In genomic region chr9:124257865-124258764, GRCh38 we compare ENCODE assay signal across 8 cellular contexts. TPM values are rescaled to one million over a fixed set of nuclear protein-coding genes. Genes with fewer than 3 reads are reported as not detected.
A peak's percentile ranks its signal among the peaks of the same experiment; 100 is the strongest.
DNase-seq lines count a peak whose midpoint lies in the region; ATAC-seq, FAIRE-seq and TF ChIP-seq lines count a peak whose summit lies in the region.

TSS of gene NEK6 (plus strand) at chr9:124257949. CDS start at chr9:124301965, 44,016 bp downstream.

- no peaks in the 10 kb centered on the region for H3K27me3 ChIP-seq in mucosa of stomach (ENCODE audit: control insufficient read depth, insufficient read depth, low read length)
- H3K27me3 ChIP-seq in tibial nerve = no peaks in the 10 kb centered on the region

- peak within 1 kb of the TSS; percentile 67 for H3K27ac ChIP-seq in epithelial cell of prostate
- peak within 1 kb of the TSS; percentile 82 to 98 (median 92) for H3K27ac ChIP-seq in tibial nerve

- no peaks in the 10 kb centered on the region for H3K9me3 Mint-ChIP-seq in activated CD4-positive, alpha-beta memory T cell treated with anti-CD3 and anti-CD28 coated beads for 36 hours

- H3K36me3 Mint-ChIP-seq in activated CD4-positive, alpha-beta memory T cell treated with anti-CD3 and anti-CD28 coated beads for 36 hours = peaks cover 2% of the 10 kb centered on the region

- intact Hi-C loops in activated CD4-positive, alpha-beta memory T cell treated with anti-CD3 and anti-CD28 coated beads for 36 hours (cut with micrococcal nuclease) = no loop called here

- peak in 1 of 2 donors; percentile 83 for TF ChIP-seq EP300 in tibial nerve (IDR thresholded peaks at IDR 0.05)

- WGBS in tibial nerve, 2 donors = 0 to 4% methylated on average over 25 to 34 of the region's 121 CpGs

- H3K9ac ChIP-seq in mucosa of stomach (ENCODE audit: low read length) = peak within 1 kb of the TSS; percentile 86

- peak; percentile 33 for DNase-seq in D721Med (ENCODE audit: insufficient read length, low spot score)
- DNase-seq in HT1080 (ENCODE audit: low read depth) = peak; percentile 27
- peak; percentile 39 for DNase-seq in activated CD4-positive, alpha-beta memory T cell treated with anti-CD3 and anti-CD28 coated beads for 36 hours
- DNase-seq in epithelial cell of prostate (ENCODE audit: low read depth, low spot score) = no peak
- no peak for DNase-seq in tibial nerve (ENCODE audit: low spot score in 2 of 2)

- H3K36me3 ChIP-seq in mucosa of stomach (ENCODE audit: control insufficient read depth, insufficient read depth, low read length) = no peaks in the 10 kb centered on the region
- no peaks in the 10 kb centered on the region for H3K36me3 ChIP-seq in tibial nerve

- ATAC-seq in GM21619 (IDR thresholded peaks at IDR 0.05; ENCODE audit: unreplicated experiment) (no peak), HG02870 (IDR thresholded peaks at IDR 0.05; ENCODE audit: unreplicated experiment) (no peak)

- peak within 1 kb of the TSS; percentile 92 for H3K4me3 Mint-ChIP-seq in activated CD4-positive, alpha-beta memory T cell treated with anti-CD3 and anti-CD28 coated beads for 36 hours

- H3K4me1 Mint-ChIP-seq in activated CD4-positive, alpha-beta memory T cell treated with anti-CD3 and anti-CD28 coated beads for 36 hours (ENCODE audit: low read depth) = peaks cover 73% of the 10 kb centered on the region

- peaks cover 15% of the 10 kb centered on the region for H3K27me3 Mint-ChIP-seq in activated CD4-positive, alpha-beta memory T cell treated with anti-CD3 and anti-CD28 coated beads for 36 hours

- H3K4me1 ChIP-seq in mucosa of stomach (ENCODE audit: control insufficient read depth, insufficient read depth, low read length) = peaks cover 48% of the 10 kb centered on the region
- peaks cover 0 to 50% (median 33%) of the 10 kb centered on the region in 4 donors for H3K4me1 ChIP-seq in tibial nerve

- CTCF ChIA-PET in activated CD4-positive, alpha-beta memory T cell treated with anti-CD3 and anti-CD28 coated beads for 36 hours (lab: Charles Lee) = interaction anchor here (1.3 kb wide), 1 partner anchor 131 kb away, joined by 6 read pairs; no protein-coding TSS in a partner anchor

- FAIRE-seq in D721Med (lab: Jason Lieb, UNC) = no peak

- H3K9me3 ChIP-seq in mucosa of stomach (ENCODE audit: control insufficient read depth, low read length) = no peaks in the 10 kb centered on the region
- H3K9me3 ChIP-seq in tibial nerve = no peaks in the 10 kb centered on the region

- TF ChIP-seq POLR2A in tibial nerve (IDR thresholded peaks at IDR 0.05) = peak in 1 of 2 donors; percentile 45

- peak within 1 kb of the TSS; percentile 81 for H3K27ac Mint-ChIP-seq in activated CD4-positive, alpha-beta memory T cell treated with anti-CD3 and anti-CD28 coated beads for 36 hours

- TF ChIP-seq CTCF in D721Med (IDR thresholded peaks at IDR 0.05; ENCODE audit: insufficient read depth, missing control alignments) = no peak
- no peak for TF ChIP-seq CTCF in tibial nerve (IDR thresholded peaks at IDR 0.05)

- POLR2A ChIA-PET in activated CD4-positive, alpha-beta memory T cell treated with anti-CD3 and anti-CD28 coated beads for 36 hours (lab: Charles Lee) = interaction anchor here (1.0 to 1.2 kb wide), 2 partner anchors 28 to 41 kb away, joined by 3 to 4 read pairs; no protein-coding TSS in a partner anchor

- peak within 1 kb of the TSS; percentile 77 for H3K4me3 ChIP-seq in mucosa of stomach (ENCODE audit: low read length)
- H3K4me3 ChIP-seq in tibial nerve = peak within 1 kb of the TSS; percentile 62 to 84 (median 76)

RNA-seq across cellular contexts. Expression of gene NEK6, which starts in this region (rescaled TPM):
- total RNA-seq in HT1080 (2014; rRNA removed; shearing (Covaris generic)) = 40.9 and 43.9 TPM in 2 replicates
- 67.1 and 68.4 TPM in 2 replicates for polyA plus RNA-seq in HT1080 (2015; cell fraction: cytosol; rRNA removed)
- polyA plus RNA-seq in HT1080 (2015; cell fraction: nucleus; rRNA removed) = 39.9 and 52.2 TPM in 2 replicates
- total RNA-seq in activated CD4-positive, alpha-beta memory T cell treated with anti-CD3 and anti-CD28 coated beads for 36 hours = 10 to 100 TPM; 16.1 to 18.8 TPM
- total RNA-seq in tibial nerve = 10 to 100 TPM; 25.3 to 53.1 (median 43.3) TPM

Comparison
In these comparisons a context has a peak if more than half of its experiments do, and no peak if none do; other contexts are left out.
1. DNase-seq: peak in D721Med (single experiment), HT1080 (single experiment) and activated CD4-positive, alpha-beta memory T cell treated with anti-CD3 and anti-CD28 coated beads for 36 hours (single experiment); none in epithelial cell of prostate (single experiment) and tibial nerve (0 of 2).